ENCODE assay signal across 15 cellular contexts in genomic region chr15:68674975-68675374, GRCh38.
DNase-seq lines count a peak whose midpoint lies in the region; ATAC-seq and TF ChIP-seq lines count a peak whose summit lies in the region.
"Had no signal": no experiment of that assay in that cellular context is flagged by ENCODE, and none has a peak within 500 bp of the region (broad histone marks: within the 10 kb centered on the region; RNA-seq: fewer than 3 reads in every experiment).

No MANE protein-coding gene starts in this region.

- no peaks in the 10 kb centered on the region for H3K9me2 ChIP-seq in PC-3 (replicated peaks; ENCODE audit: low read length)

- H2AFZ ChIP-seq in PC-3 (ENCODE audit: low read length) (no peak overlapping the region), neuronal stem cell (ENCODE audit: low read length) (no peak overlapping the region)

- no peak overlapping the region for H3K18ac ChIP-seq in neuronal stem cell (ENCODE audit: low read length)

- H2BK5ac ChIP-seq in neuronal stem cell (ENCODE audit: low read length): no peak overlapping the region

- H4K20me1 ChIP-seq in PC-3 (ENCODE audit: low read length): no peaks in the 10 kb centered on the region

- no peak overlapping the region for H4K8ac ChIP-seq in neuronal stem cell (ENCODE audit: low read depth, low read length)

- DNase-seq in H7 (peak; percentile 10), OCI-M2 (lab: John Stamatoyannopoulos, UW; ENCODE audit: unreplicated experiment) (peak; percentile 1), dermis microvascular lymphatic vessel endothelial cell (ENCODE audit: low read depth in 2 of 2) (peak; percentile 28 to 65), PC-3 (no peak), neuronal stem cell (ENCODE audit: low spot score) (no peak)
- no peak for DNase-seq in activated CD4-positive, alpha-beta T cell treated with anti-CD3 and anti-CD28 coated beads, Interleukin-2, amount 50 U/mL, for 1 hour
- DNase-seq in central memory CD4-positive, alpha-beta T cell: no peak
- DNase-seq: activated CD4-positive, alpha-beta T cell treated with anti-CD3 and anti-CD28 coated beads for 36 hours; activated effector memory CD4-positive, alpha-beta T cell treated with Interleukin-2 at 50 U/mL for 16 hours; CD4-positive, CD25-positive, alpha-beta regulatory T cell; effector memory CD4-positive, alpha-beta T cell; nephron progenitor cell; SHP77; stimulated activated naive CD8-positive, alpha-beta T cell treated with anti-CD3 and anti-CD28 coated beads, Interleukin-15, Interleukin-2, amounts not matched to agents 100 U/mL and 50 U/mL, for 24 hours had no signal

- peaks cover 57% of the 10 kb centered on the region in 2 experiments for H3K4me1 ChIP-seq in neutrophil (ENCODE audit: control insufficient read depth in 1 of 2, insufficient read depth in 1 of 2, low read depth in 1 of 2, low read length in 1 of 2)
- H3K4me1 ChIP-seq in PC-3 (ENCODE audit: insufficient read depth, low read length): no peaks in the 10 kb centered on the region
- H3K4me1 ChIP-seq in neuronal stem cell (ENCODE audit: control insufficient read depth in 2 of 2, insufficient read depth in 1 of 2, low read depth in 1 of 2, low read length in 2 of 2): peaks cover 4 to 14% of the 10 kb centered on the region in 2 donors

- no peak overlapping the region for H3K14ac ChIP-seq in neuronal stem cell (ENCODE audit: low read length)

- H3K9me3 ChIP-seq in neutrophil (no peaks in the 10 kb centered on the region), PC-3 (ENCODE audit: low read length) (no peaks in the 10 kb centered on the region), neuronal stem cell (replicated peaks in 1 of 2; ENCODE audit: control insufficient read depth in 2 of 2, insufficient read depth in 1 of 2, low read depth in 1 of 2, low read length in 2 of 2) (no peaks in the 10 kb centered on the region)

- no peaks in the 10 kb centered on the region for H3K27me3 ChIP-seq in H7 (ENCODE audit: control insufficient read depth, insufficient read depth, low read length)
- H3K27me3 ChIP-seq in neutrophil: no peaks in the 10 kb centered on the region
- H3K27me3 ChIP-seq in PC-3 (ENCODE audit: low read length): no peaks in the 10 kb centered on the region
- no peaks in the 10 kb centered on the region for H3K27me3 ChIP-seq in neuronal stem cell (ENCODE audit: control insufficient read depth in 3 of 3, insufficient read depth in 3 of 3, low read depth in 1 of 3, low read length in 3 of 3)

- no peak overlapping the region for H4K91ac ChIP-seq in neuronal stem cell (ENCODE audit: low read depth, low read length, poor library complexity)

- no peak overlapping the region for H3K23ac ChIP-seq in neuronal stem cell (ENCODE audit: low read depth, low read length, poor library complexity)

- no peak overlapping the region for H3K4ac ChIP-seq in neuronal stem cell (ENCODE audit: low read length)

- H3K4me2 ChIP-seq in PC-3 (ENCODE audit: low read length) (no peak overlapping the region), neuronal stem cell (ENCODE audit: insufficient read depth, low read length, poor library complexity, severe bottlenecking) (no peak overlapping the region)

- no peaks in the 10 kb centered on the region for H3K79me1 ChIP-seq in neuronal stem cell (ENCODE audit: low read depth, low read length)

- CTCF ChIA-PET in PC-3 (lab: Charles Lee): interaction anchor here (2.3 kb wide), 1 partner anchor 121 kb away, joined by 17 read pairs; no protein-coding TSS in a partner anchor

- H3K36me3 ChIP-seq in H7 (replicated peaks; ENCODE audit: control insufficient read depth, insufficient read depth, low read length) (no peaks in the 10 kb centered on the region), neutrophil (no peaks in the 10 kb centered on the region), PC-3 (ENCODE audit: low read depth, low read length) (no peaks in the 10 kb centered on the region), neuronal stem cell (replicated peaks in 1 of 2; ENCODE audit: control insufficient read depth in 2 of 2, insufficient read depth in 2 of 2, low read length in 2 of 2) (no peaks in the 10 kb centered on the region)

- no peaks in the 10 kb centered on the region for H3F3A ChIP-seq in PC-3 (ENCODE audit: low read length, unreplicated experiment)

- H3K9ac ChIP-seq in PC-3 (ENCODE audit: low read length) (no peak overlapping the region), neuronal stem cell (ENCODE audit: low read depth, low read length, poor library complexity) (no peak overlapping the region)

- TF ChIP-seq CTCF in neutrophil (IDR thresholded peaks at IDR 0.05) (peak; percentile 10), PC-3 (conservative IDR thresholded peaks at IDR 0.05; ENCODE audit: low read depth, low read length) (no peak)

- WGBS in neuronal stem cell (ENCODE audit: extremely low coverage in 2 of 2, insufficient read length in 2 of 2, insufficient replicate concordance in 1 of 2), 2 donors: no CpG with 5 or more reads among the region's 5 CpGs

- no peak overlapping the region for H2BK12ac ChIP-seq in neuronal stem cell (ENCODE audit: low read length)

- H3K27ac ChIP-seq in neutrophil (peak overlapping the region; percentile 81), PC-3 (ENCODE audit: low read length) (no peak overlapping the region), neuronal stem cell (replicated peaks; ENCODE audit: low read length) (no peak overlapping the region)

- no peak overlapping the region for H3K4me3 ChIP-seq in H7 (ENCODE audit: insufficient read depth, low read depth, low read length)
- peak overlapping the region; percentile 25 to 37 for H3K4me3 ChIP-seq in neutrophil (ENCODE audit: low read depth in 1 of 2, low read length in 1 of 2)
- H3K4me3 ChIP-seq in PC-3 (ENCODE audit: low read length): no peak overlapping the region
- H3K4me3 ChIP-seq in neuronal stem cell (ENCODE audit: low read length in 2 of 2): no peak overlapping the region

- intact Hi-C loops in PC-3 (cut with micrococcal nuclease): loop anchor here (1.0 to 5.0 kb wide), 4 partner anchors 98 to 369 kb away; partner anchors contain the start of gene CORO2B

- no peak overlapping the region for H2AK5ac ChIP-seq in neuronal stem cell (ENCODE audit: low read depth, low read length)

- no peak overlapping the region for H2BK120ac ChIP-seq in neuronal stem cell (ENCODE audit: low read depth, low read length)

- H2BK15ac ChIP-seq in neuronal stem cell (ENCODE audit: low read length): no peak overlapping the region

- no peak for ATAC-seq in PC-3
- ATAC-seq: activated CD4-positive, alpha-beta T cell treated with anti-CD3 and anti-CD28 coated beads for 36 hours; stimulated activated naive CD8-positive, alpha-beta T cell treated with anti-CD3 and anti-CD28 coated beads, Interleukin-15, Interleukin-2, amounts not matched to agents 100 U/mL and 50 U/mL, for 24 hours had no signal

- H3K79me2 ChIP-seq in PC-3 (ENCODE audit: low read length): no peaks in the 10 kb centered on the region

- BruUV-seq in PC-3 (replicated peaks; lab: Mats Ljungman, UMichigan): no TSS peak

- POLR2A ChIA-PET in PC-3 (lab: Charles Lee; ENCODE audit: unreplicated experiment): no interaction called here

Comparison
In these comparisons a context has a peak if more than half of its experiments do, and no peak if none do; other contexts are left out.
1. DNase-seq: peak in H7 (single experiment), OCI-M2 (single experiment) and dermis microvascular lymphatic vessel endothelial cell (2 of 2); none in activated CD4-positive, alpha-beta T cell treated with anti-CD3 and anti-CD28 coated beads, Interleukin-2, amount 50 U/mL, for 1 hour (single experiment), PC-3 (single experiment), neuronal stem cell (single experiment) and central memory CD4-positive, alpha-beta T cell (single experiment).
2. H3K4me3 ChIP-seq: peak in neutrophil (2 of 2); none in H7 (single experiment), PC-3 (single experiment) and neuronal stem cell (0 of 2).